Comparison of ENCODE assay signal across 9 cellular contexts in genomic region chr3:156677120-156677479, GRCh38. TPM values are rescaled to one million over a fixed set of nuclear protein-coding genes. Genes with fewer than 3 reads are reported as not detected.
A peak's percentile ranks its signal among the peaks of the same experiment; 100 is the strongest.
DNase-seq lines count a peak whose midpoint lies in the region; ATAC-seq, FAIRE-seq and TF ChIP-seq lines count a peak whose summit lies in the region.
"Had no signal": no experiment of that assay in that cellular context is flagged by ENCODE, and none has a peak within 500 bp of the region (broad histone marks: within the 10 kb centered on the region; RNA-seq: fewer than 3 reads in every experiment).

No MANE protein-coding gene starts in this region.

- DNase-seq in AG04450 (ENCODE audit: low read depth, low spot score) (no peak), HFFc6 (no peak), lower lobe of right lung (no peak), substantia nigra (lab: John Stamatoyannopoulos, UW) (no peak), kidney (no peak)
- peak; percentile 20 for DNase-seq in activated T-helper 2 cell treated with anti-CD3 and anti-CD28 coated beads, Interferon-gamma antibody, Interleukin-2, Interleukin-4, amounts not matched to agents 10 μg/mL and 5 μg/mL and 100 μg/mL, durations not matched to agents 14 hours and 24 hours and 36 hours (ENCODE audit: low spot score)
- DNase-seq: NCI-H187 treated with DMSO at 0.1 percent for 48 hours had no signal

- peaks cover 24% of the 10 kb centered on the region for H3K36me3 ChIP-seq in lower lobe of right lung
- peaks cover 9% of the 10 kb centered on the region in 2 donors for H3K36me3 ChIP-seq in kidney (ENCODE audit: control insufficient read depth in 1 of 2, insufficient read depth in 2 of 2, low read length in 2 of 2)

- TF ChIP-seq CTCF in AG04450 (IDR thresholded peaks at IDR 0.05; ENCODE audit: low read depth, low read length) = no peak
- no peak for TF ChIP-seq CTCF in HFFc6 (IDR thresholded peaks at IDR 0.05)
- no peak for TF ChIP-seq CTCF in lower lobe of right lung (IDR thresholded peaks at IDR 0.05)
- no peak for TF ChIP-seq CTCF in kidney (IDR thresholded peaks at IDR 0.05; ENCODE audit: borderline replicate concordance, extremely low read depth, insufficient read depth)

- no peak for FAIRE-seq in kidney (lab: Jason Lieb, UNC)

- CTCF ChIA-PET in AG04450 (lab: Charles Lee) = interaction anchor here (1.8 to 6.3 kb wide), 2 partner anchors 405 to 461 kb away, joined by 10 to 62 read pairs; no protein-coding TSS in a partner anchor

- no peak overlapping the region for H3K9ac ChIP-seq in kidney (ENCODE audit: low read length in 2 of 2)

- ATAC-seq in lower lobe of right lung (no peak), GM21381 (IDR thresholded peaks at IDR 0.05; ENCODE audit: unreplicated experiment) (no peak), HG02840 (IDR thresholded peaks at IDR 0.05; ENCODE audit: low FRiP score, unreplicated experiment) (no peak)

- H3K27me3 Mint-ChIP-seq in HFFc6 (ENCODE audit: insufficient read depth) = no peaks in the 10 kb centered on the region; the same call in 1 of the 2 replicates
- H3K27me3 Mint-ChIP-seq in activated T-helper 2 cell treated with anti-CD3 and anti-CD28 coated beads, Interferon-gamma antibody, Interleukin-2, Interleukin-4, amounts not matched to agents 10 μg/mL and 5 μg/mL and 100 μg/mL, durations not matched to agents 14 hours and 24 hours and 36 hours (ENCODE audit: low read depth) = no peaks in the 10 kb centered on the region

- peak overlapping the region; percentile 98 for H3K4me3 Mint-ChIP-seq in HFFc6
- H3K4me3 Mint-ChIP-seq in activated T-helper 2 cell treated with anti-CD3 and anti-CD28 coated beads, Interferon-gamma antibody, Interleukin-2, Interleukin-4, amounts not matched to agents 10 μg/mL and 5 μg/mL and 100 μg/mL, durations not matched to agents 14 hours and 24 hours and 36 hours (ENCODE audit: low read depth) = peak overlapping the region; percentile 86

- peaks cover 63% of the 10 kb centered on the region for H3K36me3 Mint-ChIP-seq in HFFc6 (ENCODE audit: low read depth)
- H3K36me3 Mint-ChIP-seq in activated T-helper 2 cell treated with anti-CD3 and anti-CD28 coated beads, Interferon-gamma antibody, Interleukin-2, Interleukin-4, amounts not matched to agents 10 μg/mL and 5 μg/mL and 100 μg/mL, durations not matched to agents 14 hours and 24 hours and 36 hours (ENCODE audit: low read depth) = peaks cover 58% of the 10 kb centered on the region

- H3K4me1 Mint-ChIP-seq in HFFc6 (ENCODE audit: low read depth) = peaks cover 73% of the 10 kb centered on the region
- peaks cover 58% of the 10 kb centered on the region for H3K4me1 Mint-ChIP-seq in activated T-helper 2 cell treated with anti-CD3 and anti-CD28 coated beads, Interferon-gamma antibody, Interleukin-2, Interleukin-4, amounts not matched to agents 10 μg/mL and 5 μg/mL and 100 μg/mL, durations not matched to agents 14 hours and 24 hours and 36 hours (ENCODE audit: low read depth)

- no peak overlapping the region for H3K27ac ChIP-seq in AG04450 (ENCODE audit: low read depth, low read length)
- H3K27ac ChIP-seq in lower lobe of right lung = no peak overlapping the region
- H3K27ac ChIP-seq in substantia nigra (ENCODE audit: low read depth, low read length, poor library complexity, severe bottlenecking) = no peak overlapping the region
- no peak overlapping the region for H3K27ac ChIP-seq in kidney (ENCODE audit: low read depth in 2 of 2, low read length in 2 of 2)

- POLR2A ChIA-PET in AG04450 (lab: Yijun Ruan, JAX) = no interaction called here

- H3K27me3 ChIP-seq in AG04450 (ENCODE audit: control insufficient read depth, insufficient read depth, low read length) (no peaks in the 10 kb centered on the region), lower lobe of right lung (ENCODE audit: low read depth) (no peaks in the 10 kb centered on the region)

- H3K4me1 ChIP-seq in lower lobe of right lung (peaks cover 58% of the 10 kb centered on the region), kidney (ENCODE audit: control insufficient read depth in 1 of 2, insufficient read depth in 1 of 2, low read depth in 1 of 2, low read length in 2 of 2) (peaks cover 7 to 12% of the 10 kb centered on the region in 2 donors)

- H3K9me3 Mint-ChIP-seq in HFFc6 = no peaks in the 10 kb centered on the region
- H3K9me3 Mint-ChIP-seq in activated T-helper 2 cell treated with anti-CD3 and anti-CD28 coated beads, Interferon-gamma antibody, Interleukin-2, Interleukin-4, amounts not matched to agents 10 μg/mL and 5 μg/mL and 100 μg/mL, durations not matched to agents 14 hours and 24 hours and 36 hours = no peaks in the 10 kb centered on the region

- intact Hi-C loops in activated T-helper 2 cell treated with anti-CD3 and anti-CD28 coated beads, Interferon-gamma antibody, Interleukin-2, Interleukin-4, amounts not matched to agents 10 μg/mL and 5 μg/mL and 100 μg/mL, durations not matched to agents 14 hours and 24 hours and 36 hours (cut with micrococcal nuclease) = loop anchor here (1.0 to 2.0 kb wide), 3 partner anchors 8 to 460 kb away; no protein-coding TSS in a partner anchor
- intact Hi-C loops in lower lobe of right lung (cut with DNase I) = no loop called here
- intact Hi-C loops in kidney (cut with DNase I) = loop anchor here (10.0 kb wide), 1 partner anchor 398 kb away; no protein-coding TSS in a partner anchor

- H3K9me3 ChIP-seq in AG04450 (ENCODE audit: control insufficient read depth, insufficient read depth, low read length) = no peaks in the 10 kb centered on the region; the same call in 1 of the 2 replicates
- H3K9me3 ChIP-seq in lower lobe of right lung = no peaks in the 10 kb centered on the region
- H3K9me3 ChIP-seq in kidney (ENCODE audit: control insufficient read depth in 1 of 2, low read length in 2 of 2) = no peaks in the 10 kb centered on the region

- H3K4me3 ChIP-seq in AG04450 (ENCODE audit: low read depth, low read length) = peak overlapping the region; percentile 82
- H3K4me3 ChIP-seq in lower lobe of right lung = peak overlapping the region; percentile 81
- H3K4me3 ChIP-seq in kidney (ENCODE audit: low read length in 2 of 2) = no peak overlapping the region

- H3K27ac Mint-ChIP-seq in HFFc6 = peak overlapping the region; percentile 94
- peak overlapping the region; percentile 84 for H3K27ac Mint-ChIP-seq in activated T-helper 2 cell treated with anti-CD3 and anti-CD28 coated beads, Interferon-gamma antibody, Interleukin-2, Interleukin-4, amounts not matched to agents 10 μg/mL and 5 μg/mL and 100 μg/mL, durations not matched to agents 14 hours and 24 hours and 36 hours

RNA-seq across cellular contexts. Expression of gene TIPARP, which starts 2.7 kb away (rescaled TPM):
- 17.8 and 25.1 TPM in 2 replicates for polyA plus RNA-seq in AG04450 (2011; rRNA removed)
- polyA minus RNA-seq in AG04450 (2011; rRNA and poly(A)+ RNA removed) = 31.4 and 46.1 TPM in 2 replicates
- 10 to 100 TPM; 60.6 to 78.0 (median 67.4) TPM for total RNA-seq in HFFc6 (2021; fragmentation: NEBNext Ultra II Directional; extraction: Animal tissue kit (Norgen Biotek cat#: 25700))
- 22.1 and 22.8 TPM in 2 replicates for total RNA-seq in activated T-helper 2 cell treated with anti-CD3 and anti-CD28 coated beads, Interferon-gamma antibody, Interleukin-2, Interleukin-4, amounts not matched to agents 10 μg/mL and 5 μg/mL and 100 μg/mL, durations not matched to agents 14 hours and 24 hours and 36 hours
- 58.0 TPM for total RNA-seq in lower lobe of right lung
- total RNA-seq in kidney = 21.8 TPM
- 9.5 TPM for polyA plus RNA-seq in kidney (ENCODE audit: insufficient read depth, low read depth, low replicate concordance)

Comparison
In these comparisons a context has a peak if more than half of its experiments do, and no peak if none do; other contexts are left out.
1. H3K4me3 ChIP-seq: peak in AG04450 (single experiment) and lower lobe of right lung (single experiment); none in kidney (0 of 2).